In the genomic region with DNA sequence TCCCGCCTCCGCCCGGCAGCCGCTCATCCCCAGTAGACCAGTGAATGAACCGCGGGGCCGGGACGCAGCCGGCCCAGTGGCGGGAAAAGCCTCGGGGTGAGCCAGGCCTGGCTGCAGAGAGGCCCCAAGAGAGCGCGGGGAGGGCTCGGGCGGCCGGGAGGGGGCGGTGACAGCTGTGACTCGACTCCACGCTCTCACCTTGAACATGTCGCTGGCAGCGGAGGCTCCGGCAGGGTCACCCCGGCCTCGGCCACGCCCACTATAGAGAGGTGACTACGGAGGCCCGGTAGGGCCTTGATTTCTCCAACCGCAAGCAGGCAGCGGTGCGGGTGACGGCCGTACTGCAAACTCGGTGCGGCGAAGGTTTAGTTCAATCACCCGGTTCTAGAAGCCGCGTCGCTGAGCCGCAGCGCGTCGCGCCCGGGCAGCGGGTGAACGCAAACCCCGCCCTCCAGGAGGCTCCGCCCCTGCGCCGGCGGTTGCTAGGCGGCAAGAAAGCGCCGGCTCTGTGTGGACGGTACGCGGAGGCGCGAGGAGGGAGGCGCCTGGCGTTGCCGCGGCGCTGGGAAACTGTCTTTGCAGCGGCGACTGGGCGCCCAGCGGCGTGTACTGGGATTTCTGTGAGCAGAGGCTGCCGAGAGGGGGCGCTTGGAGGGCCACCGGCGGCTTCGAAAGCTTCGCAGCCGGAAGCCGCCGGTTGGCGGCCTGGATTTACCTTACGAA, we compare ENCODE assay signal across 1 cellular context.
TF ChIP-seq lines count a peak whose summit lies in the region.

Gene APOO (minus strand): TSS at position 443 of the 723 bp plus-strand sequence. CDS start 236 bp downstream, at position 207.
Gene CXorf58 (plus strand): TSS at position 511 of the 723 bp plus-strand sequence. CDS start 2,297 bp downstream, outside the sequence.

TF ChIP-seq in HepG2, 621 proteins besides CTCF, POLR2A, EP300 and RAD21 (continued from another document and continues in another):
- TF ChIP-seq HMGXB4 (CRISPR knock-in tag; IDR thresholded peaks at IDR 0.05; ENCODE audit: borderline replicate concordance in 1 of 2, low read depth in 1 of 2) (peak; percentile 49 to 63; a peak in 2 of 4 replicates), ZFP41 (CRISPR knock-in tag; IDR thresholded peaks at IDR 0.05; ENCODE audit: borderline replicate concordance) (no peak), NONO (IDR thresholded peaks at IDR 0.05) (no peak), NONO (CRISPR knock-in tag; conservative IDR thresholded peaks at IDR 0.05) (peak; percentile 67), PAF1 (CRISPR knock-in tag; IDR thresholded peaks at IDR 0.05) (no peak), ZNF44 (CRISPR knock-in tag; IDR thresholded peaks at IDR 0.05) (no peak), CENPX (CRISPR knock-in tag; IDR thresholded peaks at IDR 0.05) (no peak), SALL2 (CRISPR knock-in tag; IDR thresholded peaks at IDR 0.05) (peak; percentile 51; the same call in 1 of the 2 replicates), CCAR2 (optimal IDR thresholded peaks at IDR 0.05; ENCODE audit: low read depth, low read length) (no peak), PCBP2 (optimal IDR thresholded peaks at IDR 0.05; ENCODE audit: low read depth, low read length, poor library complexity, severe bottlenecking) (no peak), ZSCAN5A (CRISPR knock-in tag; IDR thresholded peaks at IDR 0.05; ENCODE audit: borderline replicate concordance) (no peak), ZNF335 (CRISPR knock-in tag; IDR thresholded peaks at IDR 0.05) (peak; percentile 82), ZNF512 (CRISPR knock-in tag; IDR thresholded peaks at IDR 0.05) (no peak), ONECUT2 (CRISPR knock-in tag; IDR thresholded peaks at IDR 0.05) (no peak), MZF1 (CRISPR knock-in tag; IDR thresholded peaks at IDR 0.05; ENCODE audit: borderline replicate concordance) (no peak), BCL3 (CRISPR knock-in tag; IDR thresholded peaks at IDR 0.05) (no peak), SAP130 (CRISPR knock-in tag; IDR thresholded peaks at IDR 0.05; ENCODE audit: low read depth) (peak; percentile 86), NFE2 (CRISPR knock-in tag; IDR thresholded peaks at IDR 0.05) (no peak), PREB (CRISPR knock-in tag; IDR thresholded peaks at IDR 0.05) (no peak), ZNF589 (CRISPR knock-in tag; conservative IDR thresholded peaks at IDR 0.05) (no peak), FOXC1 (CRISPR knock-in tag; IDR thresholded peaks at IDR 0.05; ENCODE audit: borderline replicate concordance) (peak; percentile 21; the same call in 1 of the 2 replicates), ZNF513 (CRISPR knock-in tag; conservative IDR thresholded peaks at IDR 0.05) (no peak), SUZ12 (IDR thresholded peaks at IDR 0.05; ENCODE audit: low read depth, low read length) (no peak), MXD3 (CRISPR knock-in tag; IDR thresholded peaks at IDR 0.05) (no peak; the same call in 1 of the 2 replicates), ZNF274 (CRISPR knock-in tag; IDR thresholded peaks at IDR 0.05) (no peak), MTA1 (CRISPR knock-in tag; IDR thresholded peaks at IDR 0.05; ENCODE audit: borderline replicate concordance) (no peak; the same call in 1 of the 2 replicates), TBX2 (CRISPR knock-in tag; IDR thresholded peaks at IDR 0.05; ENCODE audit: borderline replicate concordance) (peak; percentile 37; the same call in 1 of the 2 replicates), HOXA7 (CRISPR knock-in tag; IDR thresholded peaks at IDR 0.05) (no peak), BCLAF1 (IDR thresholded peaks at IDR 0.05) (no peak)
- TF ChIP-seq, protein P1, sequence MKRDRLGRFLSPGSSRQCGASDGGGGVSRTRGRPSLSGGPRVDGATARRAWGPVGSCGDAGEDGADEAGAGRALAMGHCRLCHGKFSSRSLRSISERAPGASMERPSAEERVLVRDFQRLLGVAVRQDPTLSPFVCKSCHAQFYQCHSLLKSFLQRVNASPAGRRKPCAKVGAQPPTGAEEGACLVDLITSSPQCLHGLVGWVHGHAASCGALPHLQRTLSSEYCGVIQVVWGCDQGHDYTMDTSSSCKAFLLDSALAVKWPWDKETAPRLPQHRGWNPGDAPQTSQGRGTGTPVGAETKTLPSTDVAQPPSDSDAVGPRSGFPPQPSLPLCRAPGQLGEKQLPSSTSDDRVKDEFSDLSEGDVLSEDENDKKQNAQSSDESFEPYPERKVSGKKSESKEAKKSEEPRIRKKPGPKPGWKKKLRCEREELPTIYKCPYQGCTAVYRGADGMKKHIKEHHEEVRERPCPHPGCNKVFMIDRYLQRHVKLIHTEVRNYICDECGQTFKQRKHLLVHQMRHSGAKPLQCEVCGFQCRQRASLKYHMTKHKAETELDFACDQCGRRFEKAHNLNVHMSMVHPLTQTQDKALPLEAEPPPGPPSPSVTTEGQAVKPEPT (CRISPR knock-in tag; IDR thresholded peaks at IDR 0.05; ENCODE audit: low read depth), result no peak
- TF ChIP-seq, protein P2, sequence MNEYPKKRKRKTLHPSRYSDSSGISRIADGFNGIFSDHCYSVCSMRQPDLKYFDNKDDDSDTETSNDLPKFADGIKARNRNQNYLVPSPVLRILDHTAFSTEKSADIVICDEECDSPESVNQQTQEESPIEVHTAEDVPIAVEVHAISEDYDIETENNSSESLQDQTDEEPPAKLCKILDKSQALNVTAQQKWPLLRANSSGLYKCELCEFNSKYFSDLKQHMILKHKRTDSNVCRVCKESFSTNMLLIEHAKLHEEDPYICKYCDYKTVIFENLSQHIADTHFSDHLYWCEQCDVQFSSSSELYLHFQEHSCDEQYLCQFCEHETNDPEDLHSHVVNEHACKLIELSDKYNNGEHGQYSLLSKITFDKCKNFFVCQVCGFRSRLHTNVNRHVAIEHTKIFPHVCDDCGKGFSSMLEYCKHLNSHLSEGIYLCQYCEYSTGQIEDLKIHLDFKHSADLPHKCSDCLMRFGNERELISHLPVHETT (CRISPR knock-in tag; conservative IDR thresholded peaks at IDR 0.05), result peak; percentile 76; the same call in 1 of the 2 replicates
- TF ChIP-seq, protein P3, sequence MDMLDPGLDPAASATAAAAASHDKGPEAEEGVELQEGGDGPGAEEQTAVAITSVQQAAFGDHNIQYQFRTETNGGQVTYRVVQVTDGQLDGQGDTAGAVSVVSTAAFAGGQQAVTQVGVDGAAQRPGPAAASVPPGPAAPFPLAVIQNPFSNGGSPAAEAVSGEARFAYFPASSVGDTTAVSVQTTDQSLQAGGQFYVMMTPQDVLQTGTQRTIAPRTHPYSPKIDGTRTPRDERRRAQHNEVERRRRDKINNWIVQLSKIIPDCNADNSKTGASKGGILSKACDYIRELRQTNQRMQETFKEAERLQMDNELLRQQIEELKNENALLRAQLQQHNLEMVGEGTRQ (IDR thresholded peaks at IDR 0.05; ENCODE audit: low read depth, low read length), result no peak
- TF ChIP-seq, protein P3 (CRISPR knock-in tag; IDR thresholded peaks at IDR 0.05; ENCODE audit: borderline replicate concordance), result no peak
- TF ChIP-seq, protein P4, sequence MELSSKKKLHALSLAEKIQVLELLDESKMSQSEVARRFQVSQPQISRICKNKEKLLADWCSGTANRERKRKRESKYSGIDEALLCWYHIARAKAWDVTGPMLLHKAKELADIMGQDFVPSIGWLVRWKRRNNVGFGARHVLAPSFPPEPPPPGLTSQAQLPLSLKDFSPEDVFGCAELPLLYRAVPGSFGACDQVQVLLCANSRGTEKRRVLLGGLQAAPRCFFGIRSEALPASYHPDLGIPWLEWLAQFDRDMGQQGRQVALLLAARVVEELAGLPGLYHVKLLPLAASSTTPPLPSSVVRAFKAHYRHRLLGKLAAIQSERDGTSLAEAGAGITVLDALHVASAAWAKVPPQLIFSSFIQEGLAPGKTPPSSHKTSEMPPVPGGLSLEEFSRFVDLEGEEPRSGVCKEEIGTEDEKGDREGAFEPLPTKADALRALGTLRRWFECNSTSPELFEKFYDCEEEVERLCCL (CRISPR knock-in tag; IDR thresholded peaks at IDR 0.05; ENCODE audit: borderline replicate concordance), result no peak
